ENCODE assay signal across 9 cellular contexts in genomic region chr13:102145750-102146149, GRCh38.
"Had no signal": no experiment of that assay in that cellular context is flagged by ENCODE, and none has a peak within 500 bp of the region (broad histone marks: within the 10 kb centered on the region; RNA-seq: fewer than 3 reads in every experiment).

No MANE protein-coding gene starts in this region.

- H3K36me3 ChIP-seq: HAP-1 had no signal

- H3K4me1 ChIP-seq: HAP-1 had no signal

- H3K9ac ChIP-seq: GM23248 had no signal

- H3K27ac ChIP-seq: GM23248 had no signal

- H2AFZ ChIP-seq: GM23248, GM23338 had no signal

- H3K4me2 ChIP-seq: GM23338 had no signal

- H3K4me3 ChIP-seq: GM23248, GM23338, HAP-1 had no signal

- ATAC-seq: GM23338, HCT116 had no signal

- DNase-seq: GM23248, GOT3, H7, H9, HCEC 1CT, HFFc6 had no signal

- H3K9me3 ChIP-seq: HAP-1 had no signal
